ENCODE assay signal across 19 cellular contexts in the genomic region with DNA sequence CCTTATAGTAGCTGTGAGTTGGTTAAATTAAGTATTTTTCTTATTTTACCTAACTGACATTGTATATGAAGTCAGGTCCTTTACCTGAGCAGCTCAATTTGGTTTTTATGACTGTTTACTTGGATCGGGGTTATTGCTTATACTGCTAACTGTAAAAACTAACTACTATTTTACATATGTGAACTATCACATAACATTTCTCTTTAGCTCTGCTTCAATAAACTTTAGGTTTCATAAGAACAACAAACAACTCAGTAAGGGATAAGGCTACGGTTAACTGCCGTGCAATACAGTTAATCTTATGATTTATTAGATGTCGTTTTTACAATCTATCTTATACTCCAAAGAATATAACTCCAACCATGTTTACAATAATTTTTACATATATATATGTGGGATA.
DNase-seq lines count a peak whose midpoint lies in the region; ATAC-seq and TF ChIP-seq lines count a peak whose summit lies in the region.
"Had no signal": no experiment of that assay in that cellular context is flagged by ENCODE, and none has a peak within 500 bp of the region (broad histone marks: within the 10 kb centered on the region; RNA-seq: fewer than 3 reads in every experiment).

No MANE protein-coding gene starts in this region.

- H4K20me1 ChIP-seq in PC-3 (ENCODE audit: low read length) = no peaks in the 10 kb centered on the region

- H3K4me1 ChIP-seq in PC-3 (ENCODE audit: insufficient read depth, low read length) = peaks cover 14% of the 10 kb centered on the region
- H3K4me1 ChIP-seq in heart right ventricle = peaks cover 0 to 7% (median 0%) of the 10 kb centered on the region in 9 donors
- H3K4me1 ChIP-seq: Caco-2 had no signal

- TF ChIP-seq CTCF in PC-3 (conservative IDR thresholded peaks at IDR 0.05; ENCODE audit: low read depth, low read length) (no peak), heart right ventricle (IDR thresholded peaks at IDR 0.05) (no peak)

- H3K9me2 ChIP-seq in PC-3 (replicated peaks; ENCODE audit: low read length) = no peaks in the 10 kb centered on the region

- no peak overlapping the region for H3K27ac ChIP-seq in PC-3 (ENCODE audit: low read length)
- no peak overlapping the region for H3K27ac ChIP-seq in heart right ventricle
- H3K27ac ChIP-seq: C4-2B had no signal

- no peaks in the 10 kb centered on the region for H3K79me2 ChIP-seq in PC-3 (ENCODE audit: low read length)

- CTCF ChIA-PET in HEK293T (lab: Yijun Ruan, JAX) = no interaction called here
- CTCF ChIA-PET in PC-3 (lab: Charles Lee) = interaction anchor here (0.6 to 0.7 kb wide), 2 partner anchors 13 to 15 kb away, joined by 3 read pairs; no protein-coding TSS in a partner anchor

- H3K4me2 ChIP-seq in PC-3 (ENCODE audit: low read length) = no peak overlapping the region

- H3K36me3 ChIP-seq in PC-3 (ENCODE audit: low read depth, low read length) (peaks cover 13% of the 10 kb centered on the region), heart right ventricle (peaks cover 0 to 25% (median 0%) of the 10 kb centered on the region in 9 donors)

- intact Hi-C loops in PC-3 (cut with micrococcal nuclease) = loop anchor here (5.0 kb wide), 1 partner anchor 247 kb away; no protein-coding TSS in a partner anchor
- intact Hi-C loops in left colon (cut with DNase I, micrococcal nuclease) = no loop called here
- intact Hi-C loops in heart right ventricle (cut with DNase I) = no loop called here

- H3K9me3 ChIP-seq in PC-3 (ENCODE audit: low read length) (no peaks in the 10 kb centered on the region), heart right ventricle (no peaks in the 10 kb centered on the region)
- H3K9me3 ChIP-seq: A549, Caco-2 had no signal

- no TSS peak for BruUV-seq in PC-3 (replicated peaks; lab: Mats Ljungman, UMichigan)

- DNase-seq in HEK293T (ENCODE audit: extremely low spot score) (peak; percentile 7), PC-3 (no peak), left colon (no peak), NCI-H1105 treated with DMSO at 0.1 percent for 48 hours (lab: John Stamatoyannopoulos, UW) (no peak), NCI-H510A treated with DMSO at 0.1 percent for 48 hours (lab: John Stamatoyannopoulos, UW) (no peak), heart right ventricle (no peak)
- DNase-seq: AML-193; Caco-2; CD4-positive, alpha-beta T cell; DMS153; DMS79; GDM1; GOT3; H9; IMR-90 had no signal

- H3K9ac ChIP-seq in PC-3 (ENCODE audit: low read length) = no peak overlapping the region

- H3F3A ChIP-seq in PC-3 (ENCODE audit: low read length, unreplicated experiment) = no peaks in the 10 kb centered on the region

- H3K4me3 ChIP-seq in PC-3 (ENCODE audit: low read length) (no peak overlapping the region), heart right ventricle (no peak overlapping the region)
- H3K4me3 ChIP-seq: A549, K562 had no signal

- H2AFZ ChIP-seq in PC-3 (ENCODE audit: low read length) = no peak overlapping the region

- POLR2A ChIA-PET in HEK293T (lab: Yijun Ruan, JAX) (no interaction called here), PC-3 (lab: Charles Lee; ENCODE audit: unreplicated experiment) (no interaction called here)

- no peaks in the 10 kb centered on the region for H3K27me3 ChIP-seq in PC-3 (ENCODE audit: low read length)
- H3K27me3 ChIP-seq in heart right ventricle = no peaks in the 10 kb centered on the region

- ATAC-seq in PC-3 (peak; percentile 35), left colon (peak; percentile 95), HG03460 (IDR thresholded peaks at IDR 0.05; ENCODE audit: unreplicated experiment) (no peak), heart right ventricle (no peak)
- ATAC-seq: A549, K562 had no signal

- 97 to 98% methylated on average over 4 of the region's 4 CpGs for WGBS in heart right ventricle, 2 donors

TF ChIP-seq in HEK293T, 16 proteins besides CTCF, POLR2A, EP300 and RAD21:
- TF ChIP-seq SUZ12 (IDR thresholded peaks at IDR 0.05) = no peak
- no peak for TF ChIP-seq FOXK2 (IDR thresholded peaks at IDR 0.05)
- no peak for TF ChIP-seq FOXM1 (IDR thresholded peaks at IDR 0.05; ENCODE audit: borderline replicate concordance)
- no peak for TF ChIP-seq BHLHE40 (IDR thresholded peaks at IDR 0.05; ENCODE audit: borderline replicate concordance)
- TF ChIP-seq ZNF384 (IDR thresholded peaks at IDR 0.05) = no peak
- no peak for TF ChIP-seq L3MBTL2 (conservative IDR thresholded peaks at IDR 0.05)
- TF ChIP-seq SP1 (IDR thresholded peaks at IDR 0.05) = no peak
- 0 out of 2 replicates have a peak, but pooled peaks have one; percentile 32 for TF ChIP-seq FOXA1 (IDR thresholded peaks at IDR 0.05)
- TF ChIP-seq ARNT (IDR thresholded peaks at IDR 0.05) = 0 out of 2 replicates have a peak, but pooled peaks have one; percentile 68
- no peak for TF ChIP-seq NFRKB (IDR thresholded peaks at IDR 0.05)
- TF ChIP-seq CTBP1 (IDR thresholded peaks at IDR 0.05; ENCODE audit: borderline replicate concordance) = peak; percentile 86; the same call in 1 of the 2 replicates
- no peak for TF ChIP-seq TARDBP (IDR thresholded peaks at IDR 0.05)
- no peak for TF ChIP-seq HDGF (IDR thresholded peaks at IDR 0.05; ENCODE audit: borderline replicate concordance)
- TF ChIP-seq, protein P1, sequence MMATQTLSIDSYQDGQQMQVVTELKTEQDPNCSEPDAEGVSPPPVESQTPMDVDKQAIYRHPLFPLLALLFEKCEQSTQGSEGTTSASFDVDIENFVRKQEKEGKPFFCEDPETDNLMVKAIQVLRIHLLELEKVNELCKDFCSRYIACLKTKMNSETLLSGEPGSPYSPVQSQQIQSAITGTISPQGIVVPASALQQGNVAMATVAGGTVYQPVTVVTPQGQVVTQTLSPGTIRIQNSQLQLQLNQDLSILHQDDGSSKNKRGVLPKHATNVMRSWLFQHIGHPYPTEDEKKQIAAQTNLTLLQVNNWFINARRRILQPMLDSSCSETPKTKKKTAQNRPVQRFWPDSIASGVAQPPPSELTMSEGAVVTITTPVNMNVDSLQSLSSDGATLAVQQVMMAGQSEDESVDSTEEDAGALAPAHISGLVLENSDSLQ (IDR thresholded peaks at IDR 0.05) = peak; percentile 94
- TF ChIP-seq LEF1 (IDR thresholded peaks at IDR 0.05; ENCODE audit: borderline replicate concordance) = peak; percentile 70; the same call in 1 of the 2 replicates
- TF ChIP-seq ELF4 (IDR thresholded peaks at IDR 0.05) = no peak

Comparison
In these comparisons a context has a peak if more than half of its experiments do, and no peak if none do; other contexts are left out.
1. ATAC-seq: peak in PC-3 (single experiment) and left colon (single experiment); none in HG03460 (single experiment) and heart right ventricle (0 of 8).